Comparison of ENCODE assay signal across 21 cellular contexts in the genomic region with DNA sequence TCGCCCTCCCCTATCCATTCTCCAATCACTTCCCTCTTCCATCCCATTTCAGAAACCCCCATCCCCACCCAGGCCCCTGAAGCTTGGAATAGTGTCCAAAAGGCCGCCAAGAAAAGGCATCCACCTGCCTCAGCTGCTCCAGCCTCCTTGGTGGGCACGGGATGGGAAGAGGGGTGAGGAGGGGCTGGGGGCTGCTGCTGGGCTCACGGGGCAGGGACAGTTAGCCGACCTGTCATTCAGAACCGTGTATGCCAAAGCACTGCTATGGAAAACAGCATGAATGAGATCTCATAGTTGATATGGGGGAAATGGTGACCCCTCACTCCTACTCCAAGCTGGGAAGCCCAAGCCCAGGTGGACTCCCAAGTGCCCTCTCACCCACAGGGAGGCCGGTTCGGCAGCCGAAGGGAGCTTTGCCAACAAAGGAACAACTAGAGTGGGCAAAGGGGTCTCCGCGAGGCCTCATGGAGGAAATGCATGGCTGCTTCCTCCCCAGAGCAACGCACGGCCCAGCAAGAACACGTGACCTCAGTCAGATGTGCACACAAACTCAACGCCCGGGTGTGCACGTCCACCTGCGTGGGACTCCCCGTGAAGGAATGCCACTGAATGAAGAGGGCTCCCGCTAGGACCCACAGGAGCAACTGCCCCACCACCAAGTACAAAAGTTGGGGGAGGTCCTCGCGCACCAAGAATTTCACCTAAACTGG. TPM values are rescaled to one million over a fixed set of nuclear protein-coding genes. Genes with fewer than 3 reads are reported as not detected.
A peak's percentile ranks its signal among the peaks of the same experiment; 100 is the strongest.
DNase-seq lines count a peak whose midpoint lies in the region; ATAC-seq and TF ChIP-seq lines count a peak whose summit lies in the region.
"Had no signal": no experiment of that assay in that cellular context is flagged by ENCODE, and none has a peak within 500 bp of the region (broad histone marks: within the 10 kb centered on the region; RNA-seq: fewer than 3 reads in every experiment).

No MANE protein-coding gene starts in this region.

- CTCF ChIA-PET in WTC11 (lab: Charles Lee): interaction anchor here (1.3 kb wide), 2 partner anchors 18 to 23 kb away, joined by 3 read pairs; no protein-coding TSS in a partner anchor

- peak overlapping the region; percentile 88; the same call in 1 of the 2 replicates for H2AFZ ChIP-seq in GM23338
- H2AFZ ChIP-seq: GM23248, PC-9 had no signal

- H3K36me3 ChIP-seq in GM23338 (ENCODE audit: insufficient read depth): no peaks in the 10 kb centered on the region
- no peaks in the 10 kb centered on the region for H3K36me3 ChIP-seq in mesodermal cell (ENCODE audit: control insufficient read depth, insufficient read depth, low read length)
- H3K36me3 ChIP-seq in spleen: no peaks in the 10 kb centered on the region
- H3K36me3 ChIP-seq in lower lobe of right lung: no peaks in the 10 kb centered on the region

- H3K4me1 ChIP-seq in GM23338 (ENCODE audit: insufficient read depth): peaks cover 5% of the 10 kb centered on the region; the same call in 1 of the 2 replicates
- H3K4me1 ChIP-seq in mesodermal cell (ENCODE audit: control insufficient read depth, insufficient read depth, low read length, poor library complexity, severe bottlenecking): peaks cover 12% of the 10 kb centered on the region
- no peaks in the 10 kb centered on the region for H3K4me1 ChIP-seq in spleen
- no peaks in the 10 kb centered on the region for H3K4me1 ChIP-seq in lower lobe of right lung

- H3K9me3 Mint-ChIP-seq in GM23338 (no peaks in the 10 kb centered on the region; the same call in 2 of the 3 replicates), WTC11 (no peaks in the 10 kb centered on the region)
- no peaks in the 10 kb centered on the region for H3K9me3 Mint-ChIP-seq in activated CD4-positive, alpha-beta T cell treated with anti-CD3 and anti-CD28 coated beads, Interleukin-2, amount 10 ng/mL, durations not matched to agents 24 days and 14 days
- H3K9me3 Mint-ChIP-seq: CD4-positive, CD25-positive, alpha-beta regulatory T cell had no signal

- TF ChIP-seq POLR2A in spleen (IDR thresholded peaks at IDR 0.05): no peak
- no peak for TF ChIP-seq POLR2A in GM18505 (IDR thresholded peaks at IDR 0.05; ENCODE audit: borderline replicate concordance, extremely low read depth, insufficient read depth, insufficient read length)

- POLR2A ChIA-PET in WTC11 (lab: Charles Lee): no interaction called here

- H4K20me1 ChIP-seq in GM23338 (replicated peaks; ENCODE audit: insufficient read depth): no peaks in the 10 kb centered on the region

- H3K36me3 Mint-ChIP-seq in GM23338 (ENCODE audit: low read depth) (no peaks in the 10 kb centered on the region), WTC11 (no peaks in the 10 kb centered on the region)
- H3K36me3 Mint-ChIP-seq in activated CD4-positive, alpha-beta T cell treated with anti-CD3 and anti-CD28 coated beads, Interleukin-2, amount 10 ng/mL, durations not matched to agents 24 days and 14 days (ENCODE audit: low read depth): no peaks in the 10 kb centered on the region
- H3K36me3 Mint-ChIP-seq: CD4-positive, CD25-positive, alpha-beta regulatory T cell had no signal

- H3K27me3 Mint-ChIP-seq in GM23338 (ENCODE audit: insufficient read depth, low read depth, poor library complexity): peaks cover 9% of the 10 kb centered on the region
- H3K27me3 Mint-ChIP-seq in WTC11 (ENCODE audit: low read depth): no peaks in the 10 kb centered on the region
- H3K27me3 Mint-ChIP-seq in activated CD4-positive, alpha-beta T cell treated with anti-CD3 and anti-CD28 coated beads, Interleukin-2, amount 10 ng/mL, durations not matched to agents 24 days and 14 days: no peaks in the 10 kb centered on the region
- H3K27me3 Mint-ChIP-seq: CD4-positive, CD25-positive, alpha-beta regulatory T cell had no signal

- H3K9me3 ChIP-seq in mesodermal cell (ENCODE audit: control insufficient read depth, low read length) (no peaks in the 10 kb centered on the region), spleen (no peaks in the 10 kb centered on the region), lower lobe of right lung (no peaks in the 10 kb centered on the region)

- H3K4me3 Mint-ChIP-seq in GM23338 (no peak overlapping the region), WTC11 (no peak overlapping the region)
- no peak overlapping the region for H3K4me3 Mint-ChIP-seq in activated CD4-positive, alpha-beta T cell treated with anti-CD3 and anti-CD28 coated beads, Interleukin-2, amount 10 ng/mL, durations not matched to agents 24 days and 14 days
- H3K4me3 Mint-ChIP-seq: CD4-positive, CD25-positive, alpha-beta regulatory T cell had no signal

- intact Hi-C loops in spleen (cut with DNase I; ENCODE audit: low total_unique reads) (no loop called here), lower lobe of right lung (cut with DNase I) (no loop called here)
- intact Hi-C loops in activated CD4-positive, alpha-beta T cell treated with anti-CD3 and anti-CD28 coated beads, Interleukin-2, amount 10 ng/mL, durations not matched to agents 24 days and 14 days (cut with micrococcal nuclease): no loop called here

- H3K27ac Mint-ChIP-seq in GM23338 (no peak overlapping the region), WTC11 (no peak overlapping the region)
- H3K27ac Mint-ChIP-seq in activated CD4-positive, alpha-beta T cell treated with anti-CD3 and anti-CD28 coated beads, Interleukin-2, amount 10 ng/mL, durations not matched to agents 24 days and 14 days: no peak overlapping the region
- H3K27ac Mint-ChIP-seq: CD4-positive, CD25-positive, alpha-beta regulatory T cell had no signal

- H3K27ac ChIP-seq in GM23338 (ENCODE audit: low read depth) (no peak overlapping the region), mesodermal cell (ENCODE audit: low read depth, low read length, severe bottlenecking) (peak overlapping the region; percentile 70), spleen (no peak overlapping the region), lower lobe of right lung (no peak overlapping the region)
- H3K27ac ChIP-seq: GM23248, KMS-11, PC-9 had no signal

- H3K4me3 ChIP-seq in GM23338: no peak overlapping the region
- no peak overlapping the region for H3K4me3 ChIP-seq in mesodermal cell (ENCODE audit: extremely low read depth, insufficient read depth, low read length, poor library complexity, severe bottlenecking)
- H3K4me3 ChIP-seq in spleen: no peak overlapping the region
- no peak overlapping the region for H3K4me3 ChIP-seq in lower lobe of right lung
- H3K4me3 ChIP-seq: GM23248, PC-9 had no signal

- no peak for ATAC-seq in GM23338
- no peak for ATAC-seq in WTC11
- ATAC-seq in GM18505 (IDR thresholded peaks at IDR 0.05; ENCODE audit: unreplicated experiment): no peak
- ATAC-seq in lower lobe of right lung: no peak

- no peaks in the 10 kb centered on the region for H3K27me3 ChIP-seq in GM23338 (ENCODE audit: insufficient read depth)
- H3K27me3 ChIP-seq in spleen (replicated peaks in 1 of 7): peaks cover 0 to 30% (median 0%) of the 10 kb centered on the region in 7 donors
- H3K27me3 ChIP-seq in lower lobe of right lung (ENCODE audit: low read depth): peaks cover 6% of the 10 kb centered on the region

- TF ChIP-seq CTCF in GM23338 (conservative IDR thresholded peaks at IDR 0.05; ENCODE audit: low read depth in 2 of 2): no peak
- TF ChIP-seq CTCF in WTC11 (IDR thresholded peaks at IDR 0.05): no peak
- TF ChIP-seq CTCF in spleen (IDR thresholded peaks at IDR 0.05 in 8 of 11, conservative IDR thresholded peaks at IDR 0.05 in 3 of 11): no peak
- no peak for TF ChIP-seq CTCF in lower lobe of right lung (IDR thresholded peaks at IDR 0.05)

- DNase-seq in GM23338 (ENCODE audit: low spot score) (no peak), WTC11 (ENCODE audit: low spot score) (peak; percentile 3), spleen (peak; percentile 70), lower lobe of right lung (no peak)
- DNase-seq in activated CD4-positive, alpha-beta T cell treated with anti-CD3 and anti-CD28 coated beads, Interleukin-2, amount 10 ng/mL, durations not matched to agents 24 days and 14 days: no peak
- DNase-seq: CD4-positive, CD25-positive, alpha-beta regulatory T cell; DMS79 treated with DMSO at 0.1 percent for 48 hours; HCEC 1CT; NCI-H1092 treated with DMSO at 0.1 percent for 48 hours; NCI-H1436 treated with DMSO at 0.1 percent for 48 hours; NCI-H1930; NCI-H226; NCI-H510A treated with DMSO at 0.1 percent for 48 hours; NCI-H748 treated with DMSO at 0.1 percent for 48 hours; PC-9; RPMI8226; SHP77 had no signal

- H3F3A ChIP-seq in GM23338 (replicated peaks; ENCODE audit: low read depth): no peaks in the 10 kb centered on the region

- no peaks in the 10 kb centered on the region for H3K79me2 ChIP-seq in GM23338 (replicated peaks; ENCODE audit: insufficient read depth)

- no peak overlapping the region for H3K4me2 ChIP-seq in GM23338
- H3K4me2 ChIP-seq: KMS-11, PC-9 had no signal

- no peaks in the 10 kb centered on the region for H3K9me2 ChIP-seq in GM23338 (ENCODE audit: insufficient read depth)

- whole genome bisulfite sequencing in mesodermal cell (ENCODE audit: insufficient coverage in 2 of 2), 2 experiments: 81 to 83% methylated on average over 17 to 18 of the region's 22 CpGs
- 81 to 85% (median 83%) methylated on average over 21 to 22 of the region's 22 CpGs for WGBS in spleen, 5 donors

- peaks cover 15% of the 10 kb centered on the region; the same call in 2 of the 3 replicates for H3K4me1 Mint-ChIP-seq in GM23338
- peaks cover 14% of the 10 kb centered on the region for H3K4me1 Mint-ChIP-seq in WTC11
- no peaks in the 10 kb centered on the region for H3K4me1 Mint-ChIP-seq in activated CD4-positive, alpha-beta T cell treated with anti-CD3 and anti-CD28 coated beads, Interleukin-2, amount 10 ng/mL, durations not matched to agents 24 days and 14 days
- H3K4me1 Mint-ChIP-seq: CD4-positive, CD25-positive, alpha-beta regulatory T cell had no signal

TF ChIP-seq in WTC11, 78 proteins besides CTCF, POLR2A, EP300 and RAD21 (continues in another document):
- TF ChIP-seq KAT7 (CRISPR knock-in tag; IDR thresholded peaks at IDR 0.05; ENCODE audit: borderline replicate concordance): no peak
- TF ChIP-seq, protein P1, sequence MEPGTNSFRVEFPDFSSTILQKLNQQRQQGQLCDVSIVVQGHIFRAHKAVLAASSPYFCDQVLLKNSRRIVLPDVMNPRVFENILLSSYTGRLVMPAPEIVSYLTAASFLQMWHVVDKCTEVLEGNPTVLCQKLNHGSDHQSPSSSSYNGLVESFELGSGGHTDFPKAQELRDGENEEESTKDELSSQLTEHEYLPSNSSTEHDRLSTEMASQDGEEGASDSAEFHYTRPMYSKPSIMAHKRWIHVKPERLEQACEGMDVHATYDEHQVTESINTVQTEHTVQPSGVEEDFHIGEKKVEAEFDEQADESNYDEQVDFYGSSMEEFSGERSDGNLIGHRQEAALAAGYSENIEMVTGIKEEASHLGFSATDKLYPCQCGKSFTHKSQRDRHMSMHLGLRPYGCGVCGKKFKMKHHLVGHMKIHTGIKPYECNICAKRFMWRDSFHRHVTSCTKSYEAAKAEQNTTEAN (CRISPR knock-in tag; IDR thresholded peaks at IDR 0.05): no peak

RNA-seq across cellular contexts. Expression of gene EBF3, which starts 52.5 kb away (rescaled TPM):
- total RNA-seq in GM23338 (2014; rRNA removed; shearing (Covaris generic)): 0.23 and 0.49 TPM in 2 replicates
- polyA plus RNA-seq in GM23338 (2016; fragmentation: Nextera tagmentation; extraction: Ambion mirVana) (0.12 and 0.27 TPM in 2 replicates), spleen (under 1 TPM; 0.02 to 0.19 (median 0.08) TPM)
- total RNA-seq in WTC11 (2021) (1.1 to 1.2 TPM (median 1.1 TPM) in 3 replicates), spleen (under 1 TPM in 1 of 7 donors, not detected in 6; 0.20 TPM), lower lobe of right lung (0.53 TPM)
- 5.8 TPM for polyA plus RNA-seq in mesodermal cell (2013, experiment 1 of 2)
- polyA plus RNA-seq in mesodermal cell (2013, experiment 2 of 2): 4.6 TPM
- total RNA-seq in activated CD4-positive, alpha-beta T cell treated with anti-CD3 and anti-CD28 coated beads, Interleukin-2, amount 10 ng/mL, durations not matched to agents 24 days and 14 days: not detected in 2 replicates
- total RNA-seq: CD4-positive, CD25-positive, alpha-beta regulatory T cell; PC-9 had no signal
- polyA plus RNA-seq: CD4-positive, CD25-positive, alpha-beta regulatory T cell had no signal

Comparison
In these comparisons a context has a peak if more than half of its experiments do, and no peak if none do; other contexts are left out.
1. DNase-seq: peak in WTC11 (single experiment) and spleen (single experiment); none in GM23338 (single experiment), activated CD4-positive, alpha-beta T cell treated with anti-CD3 and anti-CD28 coated beads, Interleukin-2, amount 10 ng/mL, durations not matched to agents 24 days and 14 days (single experiment) and lower lobe of right lung (single experiment).